8 cellular contexts compared by ENCODE assay signal in the genomic region with DNA sequence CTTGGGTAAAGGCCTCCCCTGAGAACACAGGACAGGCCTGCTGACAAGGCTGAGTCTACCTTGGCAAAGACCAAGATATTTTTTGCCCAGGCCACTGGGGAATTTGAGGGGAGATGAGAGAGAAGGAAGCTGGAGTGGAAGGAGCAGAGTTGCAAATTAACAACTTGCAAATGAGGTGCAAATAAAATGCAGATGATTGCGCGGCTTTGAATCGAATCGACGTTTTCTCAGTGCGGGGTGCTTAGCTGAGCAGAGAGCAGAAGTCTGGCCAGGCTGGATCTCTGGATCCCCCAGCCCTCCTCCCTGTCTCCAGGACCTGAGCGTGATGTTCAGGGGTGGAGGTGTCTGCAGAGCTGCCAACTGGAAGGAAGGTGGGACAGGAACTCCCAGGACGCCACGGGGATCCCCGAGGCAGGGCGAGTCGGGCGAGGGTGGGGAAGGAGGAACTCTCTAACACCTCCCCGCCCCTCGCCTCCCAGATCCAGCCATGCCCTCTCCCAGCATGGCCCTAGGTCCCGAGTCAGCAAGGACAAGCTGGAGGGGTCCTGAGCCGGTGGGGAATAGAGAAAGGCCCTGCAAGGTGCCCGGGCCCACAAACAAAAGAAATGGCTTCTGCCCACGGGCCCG. TPM values are rescaled to one million over a fixed set of nuclear protein-coding genes. Genes with fewer than 3 reads are reported as not detected.
DNase-seq lines count a peak whose midpoint lies in the region; ATAC-seq and TF ChIP-seq lines count a peak whose summit lies in the region.

No MANE protein-coding gene starts in this region.

- no peak for DNase-seq in AG04449 (ENCODE audit: low read depth, low spot score)
- DNase-seq in SJCRH30 = no peak
- no peak for DNase-seq in esophagus squamous epithelium (lab: John Stamatoyannopoulos, UW)
- DNase-seq in occipital lobe (lab: John Stamatoyannopoulos, UW) = peak; percentile 10
- no peak for DNase-seq in dedifferentiated amniotic fluid mesenchymal stem cell (ENCODE audit: extremely low spot score)
- no peak for DNase-seq in GM03348 (ENCODE audit: low spot score)
- no peak for DNase-seq in ACHN

- in situ Hi-C loops in ACHN (cut with HindIII; ENCODE audit: low pct_ligation_motif_present, low pct_unique_long_range_greater_than_20kb, low sequenced_read_pairs) = no loop called here

- CTCF ChIA-PET in AG04449 (lab: Yijun Ruan, JAX) = interaction anchor here (0.8 to 3.6 kb wide), 9 partner anchors 9 to 245 kb away, joined by 3 to 43 read pairs (median 5); partner anchors contain the start of genes DCAF11, NRL and PCK2

- H3K9me3 ChIP-seq in SJCRH30 (replicated peaks) (no peaks in the 10 kb centered on the region), esophagus squamous epithelium (no peaks in the 10 kb centered on the region)

- WGBS in esophagus squamous epithelium, 2 donors = 40 to 47% methylated on average over 6 to 7 of the region's 20 CpGs

- H3K27me3 ChIP-seq in SJCRH30 (no peaks in the 10 kb centered on the region), esophagus squamous epithelium (peaks cover 0 to 17% (median 0%) of the 10 kb centered on the region in 4 donors)

- intact Hi-C loops in esophagus squamous epithelium (cut with DNase I) = no loop called here

- no peak for TF ChIP-seq POLR2A in esophagus squamous epithelium (IDR thresholded peaks at IDR 0.05)

- H3K36me3 ChIP-seq in SJCRH30 = no peaks in the 10 kb centered on the region
- no peaks in the 10 kb centered on the region for H3K36me3 ChIP-seq in esophagus squamous epithelium

- POLR2A ChIA-PET in AG04449 (lab: Yijun Ruan, JAX) = interaction anchor here (0.7 to 2.2 kb wide), 2 partner anchors 42 to 380 kb away, joined by 3 to 7 read pairs; partner anchors contain the start of gene PCK2

- H3K4me3 ChIP-seq in AG04449 (ENCODE audit: low read depth, low read length) (peak overlapping the region; percentile 58), SJCRH30 (peak overlapping the region; percentile 62), esophagus squamous epithelium (peak overlapping the region; percentile 50 to 74 (median 62))

- ATAC-seq in GM19397 (IDR thresholded peaks at IDR 0.05; ENCODE audit: unreplicated experiment) = peak; percentile 14

- TF ChIP-seq CTCF in AG04449 (IDR thresholded peaks at IDR 0.05; ENCODE audit: insufficient read depth, low read length, missing control alignments) = no peak
- no peak for TF ChIP-seq CTCF in esophagus squamous epithelium (IDR thresholded peaks at IDR 0.05)

- H3K4me1 ChIP-seq in SJCRH30 = no peaks in the 10 kb centered on the region; the same call in 1 of the 2 replicates
- H3K4me1 ChIP-seq in esophagus squamous epithelium = peaks cover 11 to 29% (median 15%) of the 10 kb centered on the region in 3 donors

- H3K27ac ChIP-seq in SJCRH30 = no peak overlapping the region
- H3K27ac ChIP-seq in esophagus squamous epithelium = peak overlapping the region; percentile 68 to 85 (median 82)

RNA-seq across cellular contexts. Expression of gene CARMIL3, which starts 0.5 kb away (rescaled TPM):
- 0.20 and 0.40 TPM in 2 replicates for total RNA-seq in SJCRH30 (2014; rRNA removed; shearing (Covaris generic))
- total RNA-seq in esophagus squamous epithelium = 1 to 10 TPM in 2 of 4 donors, under 1 TPM in 2; 0.38 to 1.2 (median 0.86) TPM
- 24.2 TPM for total RNA-seq in occipital lobe

RNA-seq across cellular contexts. Expression of gene CPNE6, which starts 20.1 kb away (rescaled TPM):
- total RNA-seq in SJCRH30 (2014; rRNA removed; shearing (Covaris generic)) = not detected in 2 replicates
- total RNA-seq in esophagus squamous epithelium (not detected), occipital lobe (10.8 TPM)

RNA-seq across cellular contexts. Expression of gene PCK2, which starts 42.8 kb away (rescaled TPM):
- 14.9 and 16.2 TPM in 2 replicates for total RNA-seq in SJCRH30 (2014; rRNA removed; shearing (Covaris generic))
- 10 to 100 TPM; 10.5 to 13.5 (median 12.8) TPM for total RNA-seq in esophagus squamous epithelium
- total RNA-seq in occipital lobe = 1.1 TPM

Comparison
In these comparisons a context has a peak if more than half of its experiments do, and no peak if none do; other contexts are left out.
1. RNA of gene CARMIL3, which starts 0.5 kb away (total RNA-seq): 24.2 TPM in occipital lobe (single experiment); 0.38 to 1.2 TPM in esophagus squamous epithelium and 0.20 to 0.40 TPM in SJCRH30; every median in the first group is over 10 times any median in the second.
2. RNA of gene CPNE6, which starts 20.1 kb away (total RNA-seq): 10.8 TPM in occipital lobe (single experiment); not detected in SJCRH30 and not detected in esophagus squamous epithelium; every median in the first group is over 10 times any median in the second.
3. Peak in every context shown above with its lines, with median percentiles within 50 percentile points of each other: H3K4me3 ChIP-seq.